1 cellular context compared by ENCODE assay signal in genomic region chr2:6992821-6993228, GRCh38.
TF ChIP-seq lines count a peak whose summit lies in the region.

No MANE protein-coding gene starts in this region.

TF ChIP-seq in WTC11, 78 proteins besides CTCF, POLR2A, EP300 and RAD21 (continued from another document):
- TF ChIP-seq ZNF281 (CRISPR knock-in tag; IDR thresholded peaks at IDR 0.05): no peak
